In the genomic region with DNA sequence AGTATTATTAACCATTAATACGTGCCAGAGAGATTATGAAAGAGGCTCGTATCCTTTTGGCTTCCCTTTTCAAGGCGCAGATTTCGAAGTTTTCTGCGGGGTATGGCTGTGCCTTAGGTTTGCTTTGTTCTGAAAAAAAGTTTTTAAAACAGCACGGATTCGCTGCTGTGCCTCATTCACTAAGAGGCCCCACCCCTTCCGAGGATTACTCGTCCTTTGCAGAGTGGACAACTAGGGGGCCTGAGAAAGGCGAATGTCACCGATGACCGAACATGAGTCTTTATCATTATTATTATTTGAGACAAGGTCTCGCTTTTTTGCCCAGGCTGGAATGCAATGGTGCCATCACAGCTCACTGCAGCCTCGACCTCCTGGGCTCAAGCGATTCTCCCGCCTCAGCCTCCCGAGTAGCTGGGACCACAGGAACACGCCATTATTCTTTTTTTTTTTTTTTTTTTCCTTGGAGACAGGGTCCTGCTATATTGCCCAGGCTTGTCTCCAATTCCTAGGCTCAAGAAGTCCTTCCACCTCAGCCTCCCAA, we compare ENCODE assay signal across 9 cellular contexts. TPM values are rescaled to one million over a fixed set of nuclear protein-coding genes. Genes with fewer than 3 reads are reported as not detected.
A peak's percentile ranks its signal among the peaks of the same experiment; 100 is the strongest.
DNase-seq lines count a peak whose midpoint lies in the region; ATAC-seq, FAIRE-seq and TF ChIP-seq lines count a peak whose summit lies in the region.
"Had no signal": no experiment of that assay in that cellular context is flagged by ENCODE, and none has a peak within 500 bp of the region (broad histone marks: within the 10 kb centered on the region; RNA-seq: fewer than 3 reads in every experiment).

No MANE protein-coding gene starts in this region.

- H3K79me2 ChIP-seq in DOHH2 (ENCODE audit: control insufficient read depth, low read length): peaks cover 19% of the 10 kb centered on the region

- H3K4me1 Mint-ChIP-seq in IgD-negative memory B cell (peaks cover 12 to 20% (median 14%) of the 10 kb centered on the region in 3 donors), WTC11 (peaks cover 14% of the 10 kb centered on the region)

- peak overlapping the region; percentile 93 for H3K4me2 ChIP-seq in DOHH2 (ENCODE audit: low read length)

- no peak for TF ChIP-seq CTCF in DOHH2 (IDR thresholded peaks at IDR 0.05; ENCODE audit: low read depth, low read length, poor library complexity, severe bottlenecking)
- no peak for TF ChIP-seq CTCF in WTC11 (IDR thresholded peaks at IDR 0.05)
- no peak for TF ChIP-seq CTCF in esophagus squamous epithelium (IDR thresholded peaks at IDR 0.05)

- H3K4me1 ChIP-seq in DOHH2 (ENCODE audit: control insufficient read depth, low read length) (peaks cover 42% of the 10 kb centered on the region), esophagus squamous epithelium (peaks cover 0 to 32% (median 6%) of the 10 kb centered on the region in 3 donors), muscle layer of colon (ENCODE audit: insufficient read depth, low read length) (peaks cover 4% of the 10 kb centered on the region)

- POLR2A ChIA-PET in WTC11 (lab: Charles Lee): interaction anchor here (0.6 to 0.7 kb wide), 2 partner anchors 65 to 98 kb away, joined by 5 to 8 read pairs; no protein-coding TSS in a partner anchor

- FAIRE-seq in urothelium cell line (lab: Jason Lieb, UNC): no peak
- FAIRE-seq: endometrium had no signal

- H3K9me3 Mint-ChIP-seq in IgD-negative memory B cell (no peaks in the 10 kb centered on the region), WTC11 (peaks cover 5% of the 10 kb centered on the region)

- no peak for TF ChIP-seq POLR2A in esophagus squamous epithelium (IDR thresholded peaks at IDR 0.05)

- peak overlapping the region; percentile 88 for H3K9ac ChIP-seq in muscle layer of colon (ENCODE audit: low read length)

- WGBS in esophagus squamous epithelium, 2 donors: 9 to 14% methylated on average over 18 of the region's 18 CpGs

- H3K36me3 ChIP-seq in DOHH2 (ENCODE audit: control insufficient read depth, low read length) (peaks cover 22% of the 10 kb centered on the region), esophagus squamous epithelium (peaks cover 0 to 26% (median 0%) of the 10 kb centered on the region in 3 donors), muscle layer of colon (ENCODE audit: insufficient read depth, low read length) (peaks cover 9% of the 10 kb centered on the region)

- peak overlapping the region; percentile 60 for H3K27ac ChIP-seq in DOHH2 (ENCODE audit: low read depth, low read length)
- H3K27ac ChIP-seq in esophagus squamous epithelium: peak overlapping the region; percentile 91 to 97 (median 94)
- peak overlapping the region; percentile 95 for H3K27ac ChIP-seq in muscle layer of colon (ENCODE audit: low read depth, low read length)

- H3K27me3 Mint-ChIP-seq in IgD-negative memory B cell: no peaks in the 10 kb centered on the region
- no peaks in the 10 kb centered on the region for H3K27me3 Mint-ChIP-seq in WTC11 (ENCODE audit: low read depth)

- DNase-seq in WTC11 (ENCODE audit: low spot score) (no peak), esophagus squamous epithelium (lab: John Stamatoyannopoulos, UW) (no peak), urothelium cell line (ENCODE audit: low spot score) (peak; percentile 80)

- H3K36me3 Mint-ChIP-seq in IgD-negative memory B cell: peaks cover 4% of the 10 kb centered on the region
- H3K36me3 Mint-ChIP-seq in WTC11: peaks cover 22% of the 10 kb centered on the region

- CTCF ChIA-PET in WTC11 (lab: Charles Lee): interaction anchor here (0.6 to 1.8 kb wide), 6 partner anchors 11 to 245 kb away, joined by 3 to 5 read pairs (median 4); no protein-coding TSS in a partner anchor

- no peaks in the 10 kb centered on the region for H3K27me3 ChIP-seq in DOHH2 (ENCODE audit: control insufficient read depth, low read length)
- H3K27me3 ChIP-seq in esophagus squamous epithelium: no peaks in the 10 kb centered on the region
- no peaks in the 10 kb centered on the region for H3K27me3 ChIP-seq in muscle layer of colon (ENCODE audit: control insufficient read depth in 1 of 2, insufficient read depth in 2 of 2, low read length in 2 of 2)

- no peaks in the 10 kb centered on the region for H3F3A ChIP-seq in DOHH2 (ENCODE audit: control insufficient read depth, insufficient read depth)

- H3K4me3 ChIP-seq in DOHH2 (ENCODE audit: low read length) (peak overlapping the region; percentile 93), esophagus squamous epithelium (peak overlapping the region; percentile 73 to 87 (median 77)), muscle layer of colon (ENCODE audit: low read depth in 1 of 2, low read length in 2 of 2) (peak overlapping the region; percentile 94 to 98)

- H3K9me3 ChIP-seq in DOHH2 (ENCODE audit: control insufficient read depth, insufficient read depth, low read length): no peaks in the 10 kb centered on the region
- H3K9me3 ChIP-seq in esophagus squamous epithelium: no peaks in the 10 kb centered on the region
- no peaks in the 10 kb centered on the region for H3K9me3 ChIP-seq in muscle layer of colon (ENCODE audit: low read length)

- H4K20me1 ChIP-seq in DOHH2 (ENCODE audit: control insufficient read depth, insufficient read depth, low read depth, low read length): no peaks in the 10 kb centered on the region

- peak; percentile 25 for ATAC-seq in GM19438 (IDR thresholded peaks at IDR 0.05; ENCODE audit: low read depth, unreplicated experiment)
- ATAC-seq in WTC11: peak; percentile 60
- no peak for ATAC-seq in HG03108 (IDR thresholded peaks at IDR 0.05; ENCODE audit: unreplicated experiment)

- intact Hi-C loops in esophagus squamous epithelium (cut with DNase I): no loop called here

- H3K4me3 Mint-ChIP-seq in IgD-negative memory B cell (peak overlapping the region; percentile 86 to 100 (median 98)), WTC11 (peak overlapping the region; percentile 89)

- H3K27ac Mint-ChIP-seq in IgD-negative memory B cell: peak overlapping the region; percentile 69 to 95 (median 92)
- H3K27ac Mint-ChIP-seq in WTC11: peak overlapping the region; percentile 90

- no peaks in the 10 kb centered on the region for H3K9me2 ChIP-seq in DOHH2 (replicated peaks; ENCODE audit: control insufficient read depth, low read length)

TF ChIP-seq in WTC11, 78 proteins besides CTCF, POLR2A, EP300 and RAD21:
- TF ChIP-seq ZNF121 (CRISPR knock-in tag; IDR thresholded peaks at IDR 0.05) (peak; percentile 74; the same call in 1 of the 2 replicates), FOXJ3 (CRISPR knock-in tag; IDR thresholded peaks at IDR 0.05; ENCODE audit: borderline replicate concordance) (no peak)

RNA-seq across cellular contexts. Expression of gene RPS27L, which starts 0.7 kb away (rescaled TPM):
- polyA plus RNA-seq in IgD-negative memory B cell: 147 TPM
- 133 to 159 TPM (median 155 TPM) in 3 replicates for total RNA-seq in WTC11 (2021)
- 10 to 100 TPM; 23.7 to 89.6 (median 43.8) TPM for total RNA-seq in esophagus squamous epithelium

RNA-seq across cellular contexts. Expression of gene RAB8B, which starts 31.4 kb away (rescaled TPM):
- polyA plus RNA-seq in IgD-negative memory B cell: 57.6 TPM
- total RNA-seq in WTC11 (2021): 30.5 to 34.6 TPM (median 32.5 TPM) in 3 replicates
- 10 to 100 TPM in 2 of 4 donors, 1 to 10 TPM in 2; 3.1 to 22.7 (median 10.0) TPM for total RNA-seq in esophagus squamous epithelium

RNA-seq across cellular contexts. Expression of gene LACTB, which starts 36.3 kb away (rescaled TPM):
- 13.7 TPM for polyA plus RNA-seq in IgD-negative memory B cell
- total RNA-seq in WTC11 (2021) (14.9 to 17.2 TPM (median 14.9 TPM) in 3 replicates), esophagus squamous epithelium (10 to 100 TPM in 3 of 4 donors, 1 to 10 TPM in 1; 9.7 to 22.6 (median 12.1) TPM)
